Comparison of ENCODE assay signal across 17 cellular contexts in the genomic region with DNA sequence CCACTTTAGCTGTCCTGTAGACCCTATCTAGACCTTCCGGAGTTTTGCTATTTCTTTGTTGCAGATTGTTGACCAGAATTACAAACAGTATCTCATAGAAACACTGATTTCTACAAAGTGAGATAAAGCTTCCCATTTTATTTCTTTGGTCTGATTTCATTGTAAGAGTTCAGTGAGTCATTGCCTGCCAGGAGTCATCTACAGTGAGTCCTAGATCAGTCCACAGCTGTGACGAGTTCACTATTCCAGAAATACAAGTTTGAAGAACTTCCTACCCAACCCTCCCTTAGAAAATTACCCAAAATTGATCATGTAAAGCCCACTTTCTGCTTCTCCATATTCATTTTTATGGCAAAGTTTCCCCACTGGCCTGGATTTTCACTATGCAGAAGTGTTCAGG.
DNase-seq lines count a peak whose midpoint lies in the region; ATAC-seq, FAIRE-seq and TF ChIP-seq lines count a peak whose summit lies in the region.
"Had no signal": no experiment of that assay in that cellular context is flagged by ENCODE, and none has a peak within 500 bp of the region (broad histone marks: within the 10 kb centered on the region; RNA-seq: fewer than 3 reads in every experiment).

No MANE protein-coding gene starts in this region.

- DNase-seq in MG63 = peak; percentile 3
- peak; percentile 37 for DNase-seq in bronchial epithelial cell (ENCODE audit: low read depth)
- peak; percentile 10 for DNase-seq in iris pigment epithelial cell (ENCODE audit: low read depth)
- DNase-seq in D341Med (ENCODE audit: low spot score) = no peak
- DNase-seq in HT-29 (ENCODE audit: low spot score) = no peak
- no peak for DNase-seq in Kasumi-1 (lab: John Stamatoyannopoulos, UW)
- no peak for DNase-seq in left cardiac atrium
- DNase-seq: ACHN, AML-193, DMS79, H9, NCI-H1105 treated with DMSO at 0.1 percent for 48 hours, NCI-H1694, NCI-H510A treated with DMSO at 0.1 percent for 48 hours, NCI-H774, OCI-M1, SIG-M5 had no signal

- no peak for ATAC-seq in left cardiac atrium

- no peak for TF ChIP-seq CTCF in bronchial epithelial cell (IDR thresholded peaks at IDR 0.05; ENCODE audit: insufficient read depth, low read length, severe bottlenecking)

- no peaks in the 10 kb centered on the region for H3K36me3 ChIP-seq in MG63
- no peaks in the 10 kb centered on the region for H3K36me3 ChIP-seq in bronchial epithelial cell (ENCODE audit: control insufficient read depth, insufficient read depth, low read length)

- no peaks in the 10 kb centered on the region for H3K9me3 ChIP-seq in MG63

- FAIRE-seq in bronchial epithelial cell (lab: Jason Lieb, UNC) = no peak

- intact Hi-C loops in left cardiac atrium (cut with DNase I) = no loop called here

- H3K4me3 ChIP-seq in MG63 = no peak overlapping the region
- H3K4me3 ChIP-seq in bronchial epithelial cell (ENCODE audit: low read depth, low read length) = no peak overlapping the region

- H3K27me3 ChIP-seq in MG63 (no peaks in the 10 kb centered on the region), bronchial epithelial cell (ENCODE audit: control insufficient read depth, insufficient read depth, low read length) (no peaks in the 10 kb centered on the region)

Comparison
In these comparisons a context has a peak if more than half of its experiments do, and no peak if none do; other contexts are left out.
1. DNase-seq: peak in MG63 (single experiment), bronchial epithelial cell (single experiment) and iris pigment epithelial cell (single experiment); none in D341Med (single experiment), HT-29 (single experiment), Kasumi-1 (0 of 2) and left cardiac atrium (single experiment).